1 cellular context compared by ENCODE assay signal in the genomic region with DNA sequence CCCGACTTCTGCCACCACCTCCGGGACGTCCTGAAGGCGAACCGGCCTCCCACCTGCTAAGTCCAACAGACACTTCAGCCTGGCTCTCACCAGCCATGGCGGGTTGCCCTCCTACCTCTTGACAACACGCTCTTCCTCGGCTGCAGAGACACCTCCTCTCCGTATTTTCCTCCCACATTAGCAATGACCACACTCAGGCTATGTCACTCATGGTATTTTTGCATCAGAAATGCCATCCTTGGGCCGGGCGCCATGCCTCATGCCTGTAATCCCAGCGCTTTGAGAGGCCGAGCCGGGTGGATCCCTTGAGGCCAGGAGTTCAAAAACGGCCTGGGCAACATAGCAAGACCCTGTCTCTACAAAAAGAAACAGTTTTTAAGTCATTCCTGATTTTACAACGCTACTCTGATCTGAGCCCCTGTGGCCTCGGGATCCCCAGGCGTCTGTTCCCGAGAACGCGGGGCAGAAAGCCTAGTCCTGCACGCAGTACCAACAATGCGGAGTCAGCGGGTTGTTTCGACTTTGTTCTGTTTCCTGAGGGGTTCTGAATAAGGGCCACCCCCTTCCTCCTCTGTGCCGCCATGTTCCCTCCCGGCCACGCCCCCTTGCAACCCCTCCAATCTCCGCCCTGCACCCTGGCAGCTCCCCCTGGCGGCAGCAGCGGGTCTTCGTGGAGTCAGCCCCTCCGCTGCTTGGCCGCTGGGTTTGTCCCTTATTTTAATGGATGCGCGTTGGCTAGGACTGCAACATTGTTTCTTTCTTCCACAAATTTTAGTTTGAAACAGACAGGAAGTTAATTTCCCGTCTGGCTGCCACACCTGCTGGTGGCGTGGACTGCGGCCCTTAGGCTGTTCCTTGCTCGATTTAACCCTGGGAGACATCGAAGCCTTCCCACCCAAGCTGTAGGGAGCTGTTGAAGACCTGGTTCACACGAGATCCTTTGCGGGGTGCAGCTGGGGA.
TF ChIP-seq lines count a peak whose summit lies in the region.

No MANE protein-coding gene starts in this region.

TF ChIP-seq in K562, 482 proteins besides CTCF, POLR2A, EP300 and RAD21 (continued from another document):
- TF ChIP-seq UBTF (IDR thresholded peaks at IDR 0.05; ENCODE audit: borderline replicate concordance in 1 of 2, low read depth in 2 of 2, low read length in 2 of 2) (no peak), TARDBP (IDR thresholded peaks at IDR 0.05) (no peak), L3MBTL2 (IDR thresholded peaks at IDR 0.05) (peak; percentile 54; the same call in 1 of the 2 replicates), PRMT5 (CRISPR knock-in tag; IDR thresholded peaks at IDR 0.05) (no peak), CREM (IDR thresholded peaks at IDR 0.05; ENCODE audit: low read depth) (peak; percentile 61), NFXL1 (CRISPR knock-in tag; IDR thresholded peaks at IDR 0.05) (no peak), XRCC5 (IDR thresholded peaks at IDR 0.05; ENCODE audit: low read depth, low read length) (peak; percentile 96), KDM5B (IDR thresholded peaks at IDR 0.05; ENCODE audit: insufficient replicate concordance, low read depth, low read length) (peak; percentile 76), POLR2AphosphoS5 (IDR thresholded peaks at IDR 0.05; ENCODE audit: control insufficient read depth, insufficient read depth, low read depth, low read length) (peak; percentile 45), MYC (IDR thresholded peaks at IDR 0.05; ENCODE audit: low read depth, low read length) (peak; percentile 79; the same call in 1 of the 2 replicates), MYC (CRISPR knock-in tag; IDR thresholded peaks at IDR 0.05; ENCODE audit: borderline replicate concordance, low read depth) (peak; percentile 55; the same call in 1 of the 2 replicates), ELF4 (CRISPR knock-in tag; IDR thresholded peaks at IDR 0.05) (peak; percentile 83), MIER1 (IDR thresholded peaks at IDR 0.05; ENCODE audit: low read depth) (0 out of 2 replicates have a peak, but pooled peaks have one; percentile 68), POLR2G (IDR thresholded peaks at IDR 0.05; ENCODE audit: low read depth, low read length) (peak; percentile 84), SP2 (IDR thresholded peaks at IDR 0.05; ENCODE audit: extremely low read depth, low read depth, low read length, poor library complexity, severe bottlenecking) (no peak), ASH1L (IDR thresholded peaks at IDR 0.05; ENCODE audit: borderline replicate concordance, low read depth, partially characterized antibody) (no peak), RBBP5 (IDR thresholded peaks at IDR 0.05; ENCODE audit: borderline replicate concordance, insufficient read depth, low read length, poor library complexity, severe bottlenecking) (peak; percentile 40), PHF8 (IDR thresholded peaks at IDR 0.05; ENCODE audit: borderline replicate concordance, low read length) (peak; percentile 94), GATAD2A (IDR thresholded peaks at IDR 0.05) (no peak), PPARD (CRISPR knock-in tag; IDR thresholded peaks at IDR 0.05) (no peak), PCBP1 (IDR thresholded peaks at IDR 0.05; ENCODE audit: low read depth, low read length, poor library complexity, severe bottlenecking) (no peak), GTF2F1 (IDR thresholded peaks at IDR 0.05; ENCODE audit: low read depth, low read length) (peak; percentile 23; the same call in 1 of the 2 replicates), ZNF644 (tag; IDR thresholded peaks at IDR 0.05; ENCODE audit: low read depth) (no peak), NCOA4 (IDR thresholded peaks at IDR 0.05; ENCODE audit: partially characterized antibody) (no peak), VEZF1 (CRISPR knock-in tag; IDR thresholded peaks at IDR 0.05) (peak; percentile 67), KAT7 (CRISPR knock-in tag; IDR thresholded peaks at IDR 0.05; ENCODE audit: borderline replicate concordance) (peak; percentile 93; the same call in 1 of the 2 replicates), CGGBP1 (CRISPR knock-in tag; IDR thresholded peaks at IDR 0.05) (0 out of 2 replicates have a peak, but pooled peaks have one; percentile 20), ATF7 (IDR thresholded peaks at IDR 0.05) (peak; percentile 61), ZNF12 (CRISPR knock-in tag; IDR thresholded peaks at IDR 0.05) (peak; percentile 54; the same call in 1 of the 2 replicates), TBL1XR1 (IDR thresholded peaks at IDR 0.05; ENCODE audit: low read length in 2 of 2) (0 out of 4 replicates have a peak, but pooled peaks of 1 of the 2 experiments have one; percentile 30), DACH1 (IDR thresholded peaks at IDR 0.05; ENCODE audit: partially characterized antibody) (no peak), ZNF764 (CRISPR knock-in tag; IDR thresholded peaks at IDR 0.05; ENCODE audit: low read depth) (no peak), ZFPM2 (CRISPR knock-in tag; IDR thresholded peaks at IDR 0.05) (no peak), ARHGAP35 (IDR thresholded peaks at IDR 0.05; ENCODE audit: partially characterized antibody) (no peak), GABPB1 (CRISPR knock-in tag; IDR thresholded peaks at IDR 0.05) (peak; percentile 30; the same call in 1 of the 2 replicates), SREBF1 (IDR thresholded peaks at IDR 0.05; ENCODE audit: borderline replicate concordance, low read depth, low read length) (no peak), STAT5B (CRISPR knock-in tag; IDR thresholded peaks at IDR 0.05) (no peak), ZKSCAN3 (CRISPR knock-in tag; IDR thresholded peaks at IDR 0.05) (no peak)
- TF ChIP-seq, protein P1, sequence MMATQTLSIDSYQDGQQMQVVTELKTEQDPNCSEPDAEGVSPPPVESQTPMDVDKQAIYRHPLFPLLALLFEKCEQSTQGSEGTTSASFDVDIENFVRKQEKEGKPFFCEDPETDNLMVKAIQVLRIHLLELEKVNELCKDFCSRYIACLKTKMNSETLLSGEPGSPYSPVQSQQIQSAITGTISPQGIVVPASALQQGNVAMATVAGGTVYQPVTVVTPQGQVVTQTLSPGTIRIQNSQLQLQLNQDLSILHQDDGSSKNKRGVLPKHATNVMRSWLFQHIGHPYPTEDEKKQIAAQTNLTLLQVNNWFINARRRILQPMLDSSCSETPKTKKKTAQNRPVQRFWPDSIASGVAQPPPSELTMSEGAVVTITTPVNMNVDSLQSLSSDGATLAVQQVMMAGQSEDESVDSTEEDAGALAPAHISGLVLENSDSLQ (IDR thresholded peaks at IDR 0.05) = peak; percentile 23; the same call in 1 of the 2 replicates
- TF ChIP-seq, protein P2, sequence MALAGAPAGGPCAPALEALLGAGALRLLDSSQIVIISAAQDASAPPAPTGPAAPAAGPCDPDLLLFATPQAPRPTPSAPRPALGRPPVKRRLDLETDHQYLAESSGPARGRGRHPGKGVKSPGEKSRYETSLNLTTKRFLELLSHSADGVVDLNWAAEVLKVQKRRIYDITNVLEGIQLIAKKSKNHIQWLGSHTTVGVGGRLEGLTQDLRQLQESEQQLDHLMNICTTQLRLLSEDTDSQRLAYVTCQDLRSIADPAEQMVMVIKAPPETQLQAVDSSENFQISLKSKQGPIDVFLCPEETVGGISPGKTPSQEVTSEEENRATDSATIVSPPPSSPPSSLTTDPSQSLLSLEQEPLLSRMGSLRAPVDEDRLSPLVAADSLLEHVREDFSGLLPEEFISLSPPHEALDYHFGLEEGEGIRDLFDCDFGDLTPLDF (CRISPR knock-in tag; IDR thresholded peaks at IDR 0.05) = peak; percentile 58
- TF ChIP-seq, protein P3, sequence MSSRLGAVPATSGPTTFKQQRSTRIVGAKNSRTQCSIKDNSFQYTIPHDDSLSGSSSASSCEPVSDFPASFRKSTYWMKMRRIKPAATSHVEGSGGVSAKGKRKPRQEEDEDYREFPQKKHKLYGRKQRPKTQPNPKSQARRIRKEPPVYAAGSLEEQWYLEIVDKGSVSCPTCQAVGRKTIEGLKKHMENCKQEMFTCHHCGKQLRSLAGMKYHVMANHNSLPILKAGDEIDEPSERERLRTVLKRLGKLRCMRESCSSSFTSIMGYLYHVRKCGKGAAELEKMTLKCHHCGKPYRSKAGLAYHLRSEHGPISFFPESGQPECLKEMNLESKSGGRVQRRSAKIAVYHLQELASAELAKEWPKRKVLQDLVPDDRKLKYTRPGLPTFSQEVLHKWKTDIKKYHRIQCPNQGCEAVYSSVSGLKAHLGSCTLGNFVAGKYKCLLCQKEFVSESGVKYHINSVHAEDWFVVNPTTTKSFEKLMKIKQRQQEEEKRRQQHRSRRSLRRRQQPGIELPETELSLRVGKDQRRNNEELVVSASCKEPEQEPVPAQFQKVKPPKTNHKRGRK (tag; IDR thresholded peaks at IDR 0.05) = no peak
- TF ChIP-seq, protein P4, sequence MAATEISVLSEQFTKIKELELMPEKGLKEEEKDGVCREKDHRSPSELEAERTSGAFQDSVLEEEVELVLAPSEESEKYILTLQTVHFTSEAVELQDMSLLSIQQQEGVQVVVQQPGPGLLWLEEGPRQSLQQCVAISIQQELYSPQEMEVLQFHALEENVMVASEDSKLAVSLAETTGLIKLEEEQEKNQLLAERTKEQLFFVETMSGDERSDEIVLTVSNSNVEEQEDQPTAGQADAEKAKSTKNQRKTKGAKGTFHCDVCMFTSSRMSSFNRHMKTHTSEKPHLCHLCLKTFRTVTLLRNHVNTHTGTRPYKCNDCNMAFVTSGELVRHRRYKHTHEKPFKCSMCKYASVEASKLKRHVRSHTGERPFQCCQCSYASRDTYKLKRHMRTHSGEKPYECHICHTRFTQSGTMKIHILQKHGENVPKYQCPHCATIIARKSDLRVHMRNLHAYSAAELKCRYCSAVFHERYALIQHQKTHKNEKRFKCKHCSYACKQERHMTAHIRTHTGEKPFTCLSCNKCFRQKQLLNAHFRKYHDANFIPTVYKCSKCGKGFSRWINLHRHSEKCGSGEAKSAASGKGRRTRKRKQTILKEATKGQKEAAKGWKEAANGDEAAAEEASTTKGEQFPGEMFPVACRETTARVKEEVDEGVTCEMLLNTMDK (IDR thresholded peaks at IDR 0.05; ENCODE audit: borderline replicate concordance, insufficient read depth, low read depth, low read length, poor library complexity, severe bottlenecking) = peak; percentile 92
- TF ChIP-seq, protein P5, sequence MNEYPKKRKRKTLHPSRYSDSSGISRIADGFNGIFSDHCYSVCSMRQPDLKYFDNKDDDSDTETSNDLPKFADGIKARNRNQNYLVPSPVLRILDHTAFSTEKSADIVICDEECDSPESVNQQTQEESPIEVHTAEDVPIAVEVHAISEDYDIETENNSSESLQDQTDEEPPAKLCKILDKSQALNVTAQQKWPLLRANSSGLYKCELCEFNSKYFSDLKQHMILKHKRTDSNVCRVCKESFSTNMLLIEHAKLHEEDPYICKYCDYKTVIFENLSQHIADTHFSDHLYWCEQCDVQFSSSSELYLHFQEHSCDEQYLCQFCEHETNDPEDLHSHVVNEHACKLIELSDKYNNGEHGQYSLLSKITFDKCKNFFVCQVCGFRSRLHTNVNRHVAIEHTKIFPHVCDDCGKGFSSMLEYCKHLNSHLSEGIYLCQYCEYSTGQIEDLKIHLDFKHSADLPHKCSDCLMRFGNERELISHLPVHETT (CRISPR knock-in tag; conservative IDR thresholded peaks at IDR 0.05 in 1 of 2, IDR thresholded peaks at IDR 0.05 in 1 of 2) = no peak
